ENCODE assay signal across 24 cellular contexts in genomic region chr1:214012418-214012817, GRCh38. TPM values are rescaled to one million over a fixed set of nuclear protein-coding genes. Genes with fewer than 3 reads are reported as not detected.
"Had no signal": no experiment of that assay in that cellular context is flagged by ENCODE, and none has a peak within 500 bp of the region (broad histone marks: within the 10 kb centered on the region; RNA-seq: fewer than 3 reads in every experiment).

No MANE protein-coding gene starts in this region.

- ATAC-seq: activated T-cell treated with anti-CD3 and anti-CD28 coated beads, Interleukin-2, amount 50 U/mL, for 4 hours; left lung; natural killer cell treated with Interleukin-12 subunit alpha and Interleukin-12 subunit beta and Interleukin-15 and Interleukin-18, amount 100 ng/mL, for 72 hours; stimulated activated naive B cell treated with anti-CD40 and anti-IgM and Interleukin-4, amounts not matched to agents 10 μg/mL and 1 μg/mL and 100 μg/mL, for 72 hours; T-helper 17 cell had no signal

- H3K4me1 ChIP-seq: esophagus squamous epithelium, left lung, prostate gland, transverse colon had no signal

- H3K36me3 ChIP-seq: esophagus squamous epithelium, left lung, prostate gland, transverse colon had no signal

- H3K4me2 ChIP-seq: smooth muscle cell had no signal

- DNase-seq: activated CD4-positive, alpha-beta T cell treated with anti-CD3 and anti-CD28 coated beads for 4 hours; activated CD4-positive, alpha-beta T cell treated with anti-CD3 and anti-CD28 coated beads, Interleukin-2, amount 50 U/mL, for 48 hours; activated CD4-positive, CD25-positive, alpha-beta regulatory T cell; activated CD8-positive, alpha-beta memory T cell treated with anti-CD3 and anti-CD28 coated beads, Interleukin-2, amount 50 U/mL, for 48 hours; activated naive CD4-positive, alpha-beta T cell; activated T-cell treated with anti-CD3 and anti-CD28 coated beads, Interleukin-2, amount 50 U/mL, for 4 hours; dermis blood vessel endothelial cell; effector CD8-positive, alpha-beta T cell; esophagus squamous epithelium; immature natural killer cell; kidney glomerular epithelial cell; left lung; right lobe of liver; stimulated activated CD4-positive, alpha-beta T cell treated with anti-CD3 and anti-CD28 coated beads, Interleukin-15, amount 100 ng/mL, for 24 hours; stimulated activated CD8-positive, alpha-beta memory T cell treated with anti-CD3 and anti-CD28 coated beads, Interleukin-4, amount 100 ng/mL, for 48 hours; stimulated activated naive B cell treated with anti-CD40 and anti-IgM and Interleukin-4, amounts not matched to agents 10 μg/mL and 1 μg/mL and 100 μg/mL, for 72 hours; SW 1271; T-helper 17 cell; transverse colon had no signal

- H3K27ac ChIP-seq: esophagus squamous epithelium, left lung, prostate gland, right lobe of liver, transverse colon had no signal

- H3K27me3 ChIP-seq: esophagus squamous epithelium, left lung, right lobe of liver, transverse colon had no signal

- H3K9me3 ChIP-seq: esophagus squamous epithelium, left lung, prostate gland, right lobe of liver, transverse colon had no signal

- H3K4me3 ChIP-seq: esophagus squamous epithelium, left lung, prostate gland, right lobe of liver, smooth muscle cell, transverse colon had no signal

RNA-seq across cellular contexts. Expression of gene PROX1, which starts 24.6 kb away (rescaled TPM):
- total RNA-seq: activated CD8-positive, alpha-beta memory T cell treated with anti-CD3 and anti-CD28 coated beads for 36 hours; activated T-helper 2 cell treated with anti-CD3 and anti-CD28 coated beads, Interferon-gamma antibody, Interleukin-2, Interleukin-4, amounts not matched to agents 10 μg/mL and 5 μg/mL and 100 μg/mL, durations not matched to agents 14 hours and 24 hours and 36 hours; natural killer cell treated with Interleukin-12 subunit alpha and Interleukin-12 subunit beta and Interleukin-15 and Interleukin-18, amount 100 ng/mL, for 72 hours; T-helper 17 cell had no signal
- polyA plus RNA-seq: immature natural killer cell had no signal
